Comparison of ENCODE assay signal across 8 cellular contexts in the genomic region with DNA sequence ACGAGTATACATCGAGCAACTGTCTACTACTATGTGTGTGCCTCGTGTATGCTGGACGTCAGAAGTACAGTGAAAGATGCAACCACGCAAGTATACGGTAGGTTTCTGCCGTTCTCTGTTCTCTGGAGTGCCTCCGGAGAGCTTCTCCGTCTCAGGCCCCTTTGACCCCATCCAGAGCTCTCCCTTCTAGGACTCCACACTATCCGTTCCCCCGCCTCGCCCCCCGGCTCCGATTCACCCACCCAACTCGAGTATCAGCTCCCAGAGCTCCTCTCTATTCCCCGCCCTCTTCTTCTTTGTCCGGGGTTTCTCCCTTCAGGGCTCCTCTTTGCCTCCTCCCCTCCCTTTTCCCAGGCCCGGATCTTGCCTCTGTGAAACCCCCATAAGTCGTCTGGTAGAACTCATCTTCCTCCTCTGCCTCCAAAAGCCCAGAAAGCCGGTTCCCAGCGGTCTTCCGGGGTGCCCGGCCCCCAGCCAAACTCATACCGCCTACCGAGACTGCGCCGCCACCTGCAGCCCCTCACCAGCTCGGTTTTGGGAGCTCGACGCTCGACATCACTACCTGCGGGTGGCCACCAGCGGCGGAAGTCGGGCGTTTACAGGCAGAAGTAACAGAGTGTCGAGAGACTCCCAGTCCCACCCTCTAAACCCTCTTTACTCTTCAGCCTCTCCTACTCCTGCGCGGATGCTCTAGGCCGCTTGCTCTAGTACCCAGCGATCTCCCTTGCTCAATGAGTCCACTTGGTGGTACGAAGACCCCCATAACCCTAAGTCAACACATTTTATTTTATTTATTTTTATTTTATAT. TPM values are rescaled to one million over a fixed set of nuclear protein-coding genes. Genes with fewer than 3 reads are reported as not detected.
DNase-seq lines count a peak whose midpoint lies in the region; ATAC-seq, FAIRE-seq and TF ChIP-seq lines count a peak whose summit lies in the region.

A gene with protein sequence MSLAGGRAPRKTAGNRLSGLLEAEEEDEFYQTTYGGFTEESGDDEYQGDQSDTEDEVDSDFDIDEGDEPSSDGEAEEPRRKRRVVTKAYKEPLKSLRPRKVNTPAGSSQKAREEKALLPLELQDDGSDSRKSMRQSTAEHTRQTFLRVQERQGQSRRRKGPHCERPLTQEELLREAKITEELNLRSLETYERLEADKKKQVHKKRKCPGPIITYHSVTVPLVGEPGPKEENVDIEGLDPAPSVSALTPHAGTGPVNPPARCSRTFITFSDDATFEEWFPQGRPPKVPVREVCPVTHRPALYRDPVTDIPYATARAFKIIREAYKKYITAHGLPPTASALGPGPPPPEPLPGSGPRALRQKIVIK (minus strand): TSS at position 560 of the 808 bp plus-strand sequence. CDS start 76 bp downstream, at position 484.

- peaks cover 29% of the 10 kb centered on the region for H3K4me1 ChIP-seq in keratinocyte (ENCODE audit: control insufficient read depth, extremely low read depth, insufficient read depth, low read length)

- peaks cover 5 to 9% of the 10 kb centered on the region in 2 experiments for H3K36me3 ChIP-seq in keratinocyte (ENCODE audit: control insufficient read depth in 2 of 2, extremely low read depth in 1 of 2, insufficient read depth in 2 of 2, low read length in 2 of 2)

- H3K9ac ChIP-seq in keratinocyte (ENCODE audit: control insufficient read depth, extremely low read depth, insufficient read depth, low read length) = peak within 1 kb of the TSS; percentile 95

- H3K9me1 ChIP-seq in keratinocyte (ENCODE audit: control insufficient read depth, extremely low read depth, insufficient read depth, low read length) = no peaks in the 10 kb centered on the region

- dilution Hi-C loops in keratinocyte (cut with MboI; ENCODE audit: extremely low pct_ligation_motif_present, low sequenced_read_pairs) = no loop called here

- H3K4me3 ChIP-seq in keratinocyte (ENCODE audit: control insufficient read depth in 2 of 3, extremely low read depth in 1 of 3, insufficient read depth in 2 of 3, low read depth in 1 of 3, low read length in 3 of 3) = peak within 1 kb of the TSS; percentile 60 to 95 (median 80)

- H3K4me1 Mint-ChIP-seq in central memory CD8-positive, alpha-beta T cell = peaks cover 29% of the 10 kb centered on the region

- H2AFZ ChIP-seq in keratinocyte (ENCODE audit: control insufficient read depth, low read length) = peak within 1 kb of the TSS; percentile 86

- H3K27me3 Mint-ChIP-seq in central memory CD8-positive, alpha-beta T cell = no peaks in the 10 kb centered on the region

- no peak for FAIRE-seq in keratinocyte (lab: Jason Lieb, UNC)

- H4K20me1 ChIP-seq in keratinocyte (ENCODE audit: control insufficient read depth, extremely low read depth, insufficient read depth, low read length) = no peaks in the 10 kb centered on the region

- H3K9me3 ChIP-seq in keratinocyte (ENCODE audit: control insufficient read depth, low read depth, low read length) = no peaks in the 10 kb centered on the region

- H3K79me2 ChIP-seq in keratinocyte (ENCODE audit: control insufficient read depth, insufficient read depth, low read length) = peaks cover 36% of the 10 kb centered on the region

- H3K9me3 Mint-ChIP-seq in central memory CD8-positive, alpha-beta T cell = no peaks in the 10 kb centered on the region

- no peaks in the 10 kb centered on the region for H3K27me3 ChIP-seq in keratinocyte (ENCODE audit: control insufficient read depth, extremely low read depth, insufficient read depth, low read length)

- peak within 1 kb of the TSS; percentile 75 for H3K4me2 ChIP-seq in keratinocyte (ENCODE audit: control insufficient read depth, extremely low read depth, insufficient read depth, low read depth, low read length)

- TF ChIP-seq CTCF in AG09319 (IDR thresholded peaks at IDR 0.05; ENCODE audit: low read depth, low read length) = no peak
- TF ChIP-seq CTCF in keratinocyte (optimal IDR thresholded peaks at IDR 0.05 in 1 of 3, IDR thresholded peaks at IDR 0.05 in 1 of 3, conservative IDR thresholded peaks at IDR 0.05 in 1 of 3; ENCODE audit: extremely low read depth in 1 of 3, insufficient read depth in 2 of 3, low read length in 3 of 3) = no peak

- H3K27ac Mint-ChIP-seq in central memory CD8-positive, alpha-beta T cell (ENCODE audit: low read depth) = peak within 1 kb of the TSS; percentile 97

- peak within 1 kb of the TSS; percentile 91 for H3K27ac ChIP-seq in keratinocyte (ENCODE audit: control insufficient read depth, insufficient read depth, low read length)

- ATAC-seq in GM19035 (IDR thresholded peaks at IDR 0.05; ENCODE audit: unreplicated experiment) = peak; percentile 87
- peak; percentile 89 for ATAC-seq in HG03342 (IDR thresholded peaks at IDR 0.05; ENCODE audit: unreplicated experiment)
- peak; percentile 96 to 97 for ATAC-seq in activated CD4-positive, CD25-positive, alpha-beta regulatory T cell treated with anti-CD3 and anti-CD28 coated beads, Interleukin-2, amount 50 U/mL, for 24 hours
- ATAC-seq in central memory CD8-positive, alpha-beta T cell (replicated peaks; ENCODE audit: extremely low read depth, poor library complexity, severe bottlenecking) = peak; percentile 97

- H3K4me3 Mint-ChIP-seq in central memory CD8-positive, alpha-beta T cell = peak within 1 kb of the TSS; percentile 100

- DNase-seq in AG09319 (ENCODE audit: extremely low read depth, low read depth) = peak; percentile 72
- DNase-seq in NCI-H460 (ENCODE audit: extremely low read depth, low read depth) = peak; percentile 93
- peak; percentile 58 to 69 for DNase-seq in central memory CD8-positive, alpha-beta T cell (ENCODE audit: low spot score in 2 of 2)
- DNase-seq in keratinocyte (ENCODE audit: low read depth, low spot score) = no peak
- peak; percentile 64 to 73 for DNase-seq in stimulated activated CD4-positive, alpha-beta T cell treated with anti-CD3 and anti-CD28 coated beads, Interleukin-15, amount 100 ng/mL, for 1 hour (ENCODE audit: low read depth in 1 of 2, low spot score in 1 of 2)

- H3K36me3 Mint-ChIP-seq in central memory CD8-positive, alpha-beta T cell (ENCODE audit: insufficient read depth) = peaks cover 20% of the 10 kb centered on the region

RNA-seq across cellular contexts. Expression of the gene that starts here (rescaled TPM):
- 88.7 and 95.2 TPM in 2 replicates for total RNA-seq in NCI-H460 (2014; rRNA removed; shearing (Covaris generic))
- 95.5 and 103 TPM in 2 replicates for polyA plus RNA-seq in NCI-H460 (2014; cell fraction: nucleus; rRNA removed)
- 41.6 to 69.9 TPM (median 47.5 TPM) in 3 replicates for polyA plus RNA-seq in keratinocyte
- polyA plus RNA-seq in keratinocyte (2011; ENCODE audit: low read depth) = 133 TPM
- polyA plus RNA-seq in keratinocyte (2011; cell fraction: cytosol; rRNA removed) = 41.1 and 47.4 TPM in 2 replicates
- polyA plus RNA-seq in keratinocyte (2011; cell fraction: nucleus; rRNA removed) = 36.8 and 38.5 TPM in 2 replicates
- polyA plus RNA-seq in keratinocyte (2012; ENCODE audit: low replicate concordance) = 32.5 and 49.8 TPM in 2 replicates
- polyA minus RNA-seq in keratinocyte = 19.4 to 22.3 TPM (median 21.5 TPM) in 3 replicates
- polyA minus RNA-seq in keratinocyte (2011; cell fraction: cytosol; rRNA and poly(A)+ RNA removed) = 30.1 TPM
- 10.5 and 11.2 TPM in 2 replicates for polyA minus RNA-seq in keratinocyte (2011; cell fraction: nucleus; rRNA and poly(A)+ RNA removed)
